Comparison of ENCODE assay signal across 28 cellular contexts in genomic region chr21:33666153-33666552, GRCh38.
"Had no signal": no experiment of that assay in that cellular context is flagged by ENCODE, and none has a peak within 500 bp of the region (broad histone marks: within the 10 kb centered on the region; RNA-seq: fewer than 3 reads in every experiment).

No MANE protein-coding gene starts in this region.

- H3K9me3 Mint-ChIP-seq: activated CD4-positive, alpha-beta T cell treated with anti-CD3 and anti-CD28 coated beads, Interleukin-2, amount 10 ng/mL, durations not matched to agents 7 days and 5 days; activated T-helper 1 cell treated with anti-CD3 and anti-CD28 coated beads, Interleukin-12 subunit alpha, Interleukin-12 subunit beta, Interleukin-2, Interleukin-4 antibody, amounts not matched to agents 30 ng/mL and 10 ng/mL and 1 ng/mL, durations not matched to agents 14 hours and 24 hours and 36 hours; effector memory CD8-positive, alpha-beta T cell; stimulated activated effector memory CD8-positive, alpha-beta T cell treated with anti-CD3 and anti-CD28 coated beads, Interleukin-12 subunit alpha, Interleukin-12 subunit beta, amount 100 ng/mL, for 72 hours; T-helper 2 cell treated with Interferon-gamma antibody and Interleukin-4, amounts not matched to agents 5 μg/mL and 100 μg/mL, for 36 hours had no signal

- H3K36me3 ChIP-seq: adrenal gland, esophagus muscularis mucosa, right lobe of liver, suprapubic skin, tibial nerve, WERI-Rb-1 had no signal

- H3K9ac ChIP-seq: parathyroid adenoma had no signal

- H3K27me3 ChIP-seq: adrenal gland, dorsolateral prefrontal cortex, esophagus muscularis mucosa, right lobe of liver, suprapubic skin, tibial nerve had no signal

- H3K4me3 ChIP-seq: adrenal gland, dorsolateral prefrontal cortex, esophagus muscularis mucosa, right lobe of liver, suprapubic skin, tibial nerve had no signal

- H3K4me3 Mint-ChIP-seq: activated CD4-positive, alpha-beta T cell treated with anti-CD3 and anti-CD28 coated beads, Interleukin-2, amount 10 ng/mL, durations not matched to agents 7 days and 5 days; activated CD8-positive, alpha-beta T cell treated with anti-CD3 and anti-CD28 coated beads, Interleukin-2, amount 10 ng/mL, durations not matched to agents 7 days and 5 days; activated T-helper 1 cell treated with anti-CD3 and anti-CD28 coated beads, Interleukin-12 subunit alpha, Interleukin-12 subunit beta, Interleukin-2, Interleukin-4 antibody, amounts not matched to agents 30 ng/mL and 10 ng/mL and 1 ng/mL, durations not matched to agents 14 hours and 24 hours and 36 hours; effector memory CD8-positive, alpha-beta T cell; nephron; stimulated activated effector memory CD8-positive, alpha-beta T cell treated with anti-CD3 and anti-CD28 coated beads, Interleukin-12 subunit alpha, Interleukin-12 subunit beta, amount 100 ng/mL, for 72 hours; stimulated activated naive CD8-positive, alpha-beta T cell treated with anti-CD3 and anti-CD28 coated beads, Interleukin-15, amount 100 ng/mL, for 72 hours; T-helper 2 cell treated with Interferon-gamma antibody and Interleukin-4, amounts not matched to agents 5 μg/mL and 100 μg/mL, for 36 hours had no signal

- FAIRE-seq: astrocyte, colon, islet of Langerhans, small intestine had no signal

- H3K4me1 Mint-ChIP-seq: activated CD4-positive, alpha-beta T cell treated with anti-CD3 and anti-CD28 coated beads, Interleukin-2, amount 10 ng/mL, durations not matched to agents 7 days and 5 days; stimulated activated effector memory CD8-positive, alpha-beta T cell treated with anti-CD3 and anti-CD28 coated beads, Interleukin-12 subunit alpha, Interleukin-12 subunit beta, amount 100 ng/mL, for 72 hours; stimulated activated naive CD8-positive, alpha-beta T cell treated with anti-CD3 and anti-CD28 coated beads, Interleukin-15, amount 100 ng/mL, for 72 hours had no signal

- H3K9me3 ChIP-seq: adrenal gland, esophagus muscularis mucosa, right lobe of liver, suprapubic skin, tibial nerve had no signal

- ATAC-seq: activated CD8-positive, alpha-beta T cell treated with anti-CD3 and anti-CD28 coated beads, Interleukin-2, amount 10 ng/mL, durations not matched to agents 7 days and 5 days; activated naive CD4-positive, alpha-beta T cell treated with anti-CD3 and anti-CD28 coated beads, Interleukin-2, amount 50 U/mL, for 72 hours; effector memory CD8-positive, alpha-beta T cell; stimulated activated effector memory CD8-positive, alpha-beta T cell treated with anti-CD3 and anti-CD28 coated beads, Interleukin-12 subunit alpha, Interleukin-12 subunit beta, amount 100 ng/mL, for 72 hours; stimulated activated naive CD8-positive, alpha-beta T cell treated with anti-CD3 and anti-CD28 coated beads, Interleukin-15, amount 100 ng/mL, for 72 hours had no signal

- DNase-seq: activated CD4-positive, alpha-beta T cell treated with anti-CD3 and anti-CD28 coated beads, Interleukin-2, amount 10 ng/mL, durations not matched to agents 7 days and 5 days; activated CD4-positive, CD25-positive, alpha-beta regulatory T cell treated with anti-CD3 and anti-CD28 coated beads, Interleukin-2, amount 50 U/mL, for 72 hours; activated CD8-positive, alpha-beta T cell treated with anti-CD3 and anti-CD28 coated beads, Interleukin-2, amount 10 ng/mL, durations not matched to agents 7 days and 5 days; activated gamma-delta T cell; adrenal gland; central memory CD4-positive, alpha-beta T cell; dorsolateral prefrontal cortex; effector memory CD8-positive, alpha-beta T cell; foreskin melanocyte; hypothalamus; midbrain; right lobe of liver; small intestine; stimulated activated CD4-positive, alpha-beta T cell treated with anti-CD3 and anti-CD28 coated beads, Interleukin-2, amount 100 ng/mL, for 24 hours; stimulated activated naive CD8-positive, alpha-beta T cell treated with anti-CD3 and anti-CD28 coated beads, Interleukin-15, amount 100 ng/mL, for 72 hours; WERI-Rb-1 had no signal

- H3K36me3 Mint-ChIP-seq: stimulated activated effector memory CD8-positive, alpha-beta T cell treated with anti-CD3 and anti-CD28 coated beads, Interleukin-12 subunit alpha, Interleukin-12 subunit beta, amount 100 ng/mL, for 72 hours had no signal

- H3K27me3 Mint-ChIP-seq: activated CD4-positive, alpha-beta T cell treated with anti-CD3 and anti-CD28 coated beads, Interleukin-2, amount 10 ng/mL, durations not matched to agents 7 days and 5 days; effector memory CD8-positive, alpha-beta T cell; stimulated activated naive CD8-positive, alpha-beta T cell treated with anti-CD3 and anti-CD28 coated beads, Interleukin-15, amount 100 ng/mL, for 72 hours had no signal

- H3K27ac Mint-ChIP-seq: activated CD4-positive, alpha-beta T cell treated with anti-CD3 and anti-CD28 coated beads, Interleukin-2, amount 10 ng/mL, durations not matched to agents 7 days and 5 days; activated CD8-positive, alpha-beta T cell treated with anti-CD3 and anti-CD28 coated beads, Interleukin-2, amount 10 ng/mL, durations not matched to agents 7 days and 5 days; activated naive CD4-positive, alpha-beta T cell treated with anti-CD3 and anti-CD28 coated beads, Interleukin-2, amount 50 U/mL, for 72 hours; activated T-helper 1 cell treated with anti-CD3 and anti-CD28 coated beads, Interleukin-12 subunit alpha, Interleukin-12 subunit beta, Interleukin-2, Interleukin-4 antibody, amounts not matched to agents 30 ng/mL and 10 ng/mL and 1 ng/mL, durations not matched to agents 14 hours and 24 hours and 36 hours; effector memory CD8-positive, alpha-beta T cell; nephron; stimulated activated effector memory CD8-positive, alpha-beta T cell treated with anti-CD3 and anti-CD28 coated beads, Interleukin-12 subunit alpha, Interleukin-12 subunit beta, amount 100 ng/mL, for 72 hours; stimulated activated naive CD8-positive, alpha-beta T cell treated with anti-CD3 and anti-CD28 coated beads, Interleukin-15, amount 100 ng/mL, for 72 hours; T-helper 2 cell treated with Interferon-gamma antibody and Interleukin-4, amounts not matched to agents 5 μg/mL and 100 μg/mL, for 36 hours had no signal

- H3K4me1 ChIP-seq: parathyroid adenoma had no signal
